35 cellular contexts compared by ENCODE assay signal in the genomic region with DNA sequence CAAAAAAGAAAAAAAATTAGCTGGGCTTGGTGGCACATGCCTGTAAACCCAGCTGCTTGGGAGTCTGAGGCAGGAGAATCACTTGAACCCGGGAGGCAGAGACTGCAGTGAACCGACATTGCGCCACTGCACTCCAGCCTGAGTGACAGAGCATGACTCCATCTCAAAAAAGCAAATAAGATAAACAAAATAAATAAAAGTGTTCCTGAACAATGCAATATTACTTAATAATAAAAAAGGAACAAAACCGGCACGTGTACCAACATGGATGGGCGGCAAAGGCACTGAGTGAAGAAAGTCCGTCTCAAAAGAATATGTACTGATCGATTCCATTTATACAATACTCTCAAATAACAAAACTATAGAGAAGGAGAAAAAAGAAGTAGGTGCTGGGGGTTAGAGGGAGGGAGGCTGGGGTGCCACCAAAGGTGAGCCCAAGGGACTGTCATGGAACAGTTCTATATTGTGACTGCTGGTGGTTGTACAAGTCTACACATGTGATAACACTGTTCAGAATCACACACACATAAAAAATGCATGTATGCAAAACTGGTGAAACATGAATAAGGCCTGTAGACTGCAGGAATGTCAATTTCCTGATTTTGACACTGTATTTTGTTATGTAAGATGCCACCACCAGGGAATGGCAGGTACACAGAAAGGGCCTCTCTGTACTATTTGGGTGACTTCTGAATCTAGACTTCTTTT. TPM values are rescaled to one million over a fixed set of nuclear protein-coding genes. Genes with fewer than 3 reads are reported as not detected.
"Had no signal": no experiment of that assay in that cellular context is flagged by ENCODE, and none has a peak within 500 bp of the region (broad histone marks: within the 10 kb centered on the region; RNA-seq: fewer than 3 reads in every experiment).

No MANE protein-coding gene starts in this region.

- DNase-seq: activated CD4-positive, alpha-beta T cell treated with anti-CD3 and anti-CD28 coated beads for 36 hours; activated CD4-positive, alpha-beta T cell treated with anti-CD3 and anti-CD28 coated beads, Interleukin-2, amount 10 ng/mL, durations not matched to agents 7 days and 5 days; activated CD4-positive, alpha-beta T cell treated with anti-CD3 and anti-CD28 coated beads, Interleukin-2, amount 50 U/mL, for 48 hours; activated CD8-positive, alpha-beta T cell treated with anti-CD3 and anti-CD28 coated beads, Interleukin-2, amount 10 ng/mL, durations not matched to agents 7 days and 5 days; activated gamma-delta T cell; activated naive CD4-positive, alpha-beta T cell treated with Interleukin-2 at 50 U/mL for 16 hours; activated naive CD8-positive, alpha-beta T cell treated with anti-CD3 and anti-CD28 coated beads, Interleukin-2, amount 10 ng/mL, durations not matched to agents 7 days and 5 days; activated T-cell treated with anti-CD3 and anti-CD28 coated beads, Interleukin-2, amount 50 U/mL, for 24 hours; amygdala; caudate nucleus; NCI-H1092 treated with DMSO at 0.1 percent for 48 hours; NCI-H1417; NCI-H146; NCI-H187; NCI-H2029 treated with DMSO at 0.1 percent for 48 hours; NCI-H2107; NCI-H2171; NCI-H510A; NCI-H748 treated with DMSO at 0.1 percent for 48 hours; NK-92 treated with Interleukin-12 subunit alpha and Interleukin-12 subunit beta, amount 100 ng/mL, for 24 hours; PC-3; Peyer's patch; RPMI8226; SHP77 treated with DMSO at 0.1 percent for 48 hours; SK-N-SH had no signal

- H3K27me3 Mint-ChIP-seq: activated CD4-positive, alpha-beta T cell treated with anti-CD3 and anti-CD28 coated beads, Interleukin-2, amount 10 ng/mL, durations not matched to agents 7 days and 5 days; activated naive CD4-positive, alpha-beta T cell treated with anti-CD3 and anti-CD28 coated beads, Interleukin-2, amount 50 U/mL, for 24 hours; activated naive CD8-positive, alpha-beta T cell treated with anti-CD3 and anti-CD28 coated beads, Interleukin-2, amount 10 ng/mL, durations not matched to agents 7 days and 5 days had no signal

- ATAC-seq: activated CD4-positive, alpha-beta T cell treated with anti-CD3 and anti-CD28 coated beads for 36 hours; activated CD4-positive, CD25-positive, alpha-beta regulatory T cell treated with anti-CD3 and anti-CD28 coated beads, Interleukin-2, amount 50 U/mL, for 24 hours; activated CD8-positive, alpha-beta T cell treated with anti-CD3 and anti-CD28 coated beads, Interleukin-2, amount 10 ng/mL, durations not matched to agents 7 days and 5 days; PC-3; WTC11 had no signal

- H3K4me3 Mint-ChIP-seq: activated CD4-positive, alpha-beta T cell treated with anti-CD3 and anti-CD28 coated beads for 36 hours; activated CD4-positive, alpha-beta T cell treated with anti-CD3 and anti-CD28 coated beads, Interleukin-2, amount 10 ng/mL, durations not matched to agents 7 days and 5 days; activated CD8-positive, alpha-beta T cell treated with anti-CD3 and anti-CD28 coated beads, Interleukin-2, amount 10 ng/mL, durations not matched to agents 7 days and 5 days; activated naive CD4-positive, alpha-beta T cell treated with anti-CD3 and anti-CD28 coated beads, Interleukin-2, amount 50 U/mL, for 24 hours; activated naive CD8-positive, alpha-beta T cell treated with anti-CD3 and anti-CD28 coated beads, Interleukin-2, amount 10 ng/mL, durations not matched to agents 7 days and 5 days; activated T-cell treated with anti-CD3 and anti-CD28 coated beads, Interleukin-2, amount 50 U/mL, for 24 hours; T-helper 1 cell treated with Interleukin-12 subunit alpha and Interleukin-12 subunit beta and Interleukin-4 antibody, amounts not matched to agents 30 μg/mL and 1 μg/mL, for 36 hours; T-helper 2 cell treated with Interferon-gamma antibody and Interleukin-4, amounts not matched to agents 5 μg/mL and 100 μg/mL, for 36 hours; WTC11 had no signal

- H3K4me1 Mint-ChIP-seq: activated CD4-positive, alpha-beta T cell treated with anti-CD3 and anti-CD28 coated beads, Interleukin-2, amount 10 ng/mL, durations not matched to agents 7 days and 5 days; activated naive CD4-positive, alpha-beta T cell treated with anti-CD3 and anti-CD28 coated beads, Interleukin-2, amount 50 U/mL, for 24 hours; activated naive CD8-positive, alpha-beta T cell treated with anti-CD3 and anti-CD28 coated beads, Interleukin-2, amount 10 ng/mL, durations not matched to agents 7 days and 5 days had no signal

- H3K4me1 ChIP-seq: ascending aorta, breast epithelium had no signal

- H3K36me3 ChIP-seq: ascending aorta, breast epithelium, Peyer's patch had no signal

- H3K27ac ChIP-seq: ascending aorta, breast epithelium, KMS-11, Peyer's patch, SJSA1 had no signal

- H3K9me3 ChIP-seq: ascending aorta, breast epithelium, Peyer's patch, SJSA1, SK-N-SH had no signal

- H3K27me3 ChIP-seq: ascending aorta, breast epithelium, Peyer's patch, SJSA1 had no signal

- H3K36me3 Mint-ChIP-seq: activated naive CD4-positive, alpha-beta T cell treated with anti-CD3 and anti-CD28 coated beads, Interleukin-2, amount 50 U/mL, for 24 hours; activated naive CD8-positive, alpha-beta T cell treated with anti-CD3 and anti-CD28 coated beads, Interleukin-2, amount 10 ng/mL, durations not matched to agents 7 days and 5 days; WTC11 had no signal

- H3K27ac Mint-ChIP-seq: activated CD4-positive, alpha-beta T cell treated with anti-CD3 and anti-CD28 coated beads for 36 hours; activated CD4-positive, alpha-beta T cell treated with anti-CD3 and anti-CD28 coated beads, Interleukin-2, amount 10 ng/mL, durations not matched to agents 7 days and 5 days; activated CD8-positive, alpha-beta T cell treated with anti-CD3 and anti-CD28 coated beads, Interleukin-2, amount 10 ng/mL, durations not matched to agents 7 days and 5 days; activated naive CD4-positive, alpha-beta T cell treated with anti-CD3 and anti-CD28 coated beads, Interleukin-2, amount 50 U/mL, for 24 hours; activated naive CD8-positive, alpha-beta T cell treated with anti-CD3 and anti-CD28 coated beads, Interleukin-2, amount 10 ng/mL, durations not matched to agents 7 days and 5 days; activated T-cell treated with anti-CD3 and anti-CD28 coated beads, Interleukin-2, amount 50 U/mL, for 24 hours; activated T-helper 2 cell treated with anti-CD3 and anti-CD28 coated beads, Interferon-gamma antibody, Interleukin-2, Interleukin-4, amounts not matched to agents 10 μg/mL and 5 μg/mL and 100 μg/mL, durations not matched to agents 14 hours and 24 hours and 36 hours; T-helper 1 cell treated with Interleukin-12 subunit alpha and Interleukin-12 subunit beta and Interleukin-4 antibody, amounts not matched to agents 30 μg/mL and 1 μg/mL, for 36 hours; T-helper 2 cell treated with Interferon-gamma antibody and Interleukin-4, amounts not matched to agents 5 μg/mL and 100 μg/mL, for 36 hours had no signal

- H3K4me3 ChIP-seq: ascending aorta, breast epithelium, Peyer's patch, SJSA1 had no signal

- H3K9me3 Mint-ChIP-seq: activated CD4-positive, alpha-beta T cell treated with anti-CD3 and anti-CD28 coated beads, Interleukin-2, amount 10 ng/mL, durations not matched to agents 7 days and 5 days; activated naive CD4-positive, alpha-beta T cell treated with anti-CD3 and anti-CD28 coated beads, Interleukin-2, amount 50 U/mL, for 24 hours; activated naive CD8-positive, alpha-beta T cell treated with anti-CD3 and anti-CD28 coated beads, Interleukin-2, amount 10 ng/mL, durations not matched to agents 7 days and 5 days; activated T-cell treated with anti-CD3 and anti-CD28 coated beads, Interleukin-2, amount 50 U/mL, for 24 hours; activated T-helper 2 cell treated with anti-CD3 and anti-CD28 coated beads, Interferon-gamma antibody, Interleukin-2, Interleukin-4, amounts not matched to agents 10 μg/mL and 5 μg/mL and 100 μg/mL, durations not matched to agents 14 hours and 24 hours and 36 hours; T-helper 1 cell treated with Interleukin-12 subunit alpha and Interleukin-12 subunit beta and Interleukin-4 antibody, amounts not matched to agents 30 μg/mL and 1 μg/mL, for 36 hours; T-helper 2 cell treated with Interferon-gamma antibody and Interleukin-4, amounts not matched to agents 5 μg/mL and 100 μg/mL, for 36 hours; WTC11 had no signal

RNA-seq across cellular contexts. Expression of gene MYO10, which starts 15.8 kb away (rescaled TPM):
- total RNA-seq: activated CD8-positive, alpha-beta T cell treated with anti-CD3 and anti-CD28 coated beads, Interleukin-2, amount 10 ng/mL, durations not matched to agents 7 days and 5 days; activated naive CD8-positive, alpha-beta T cell treated with anti-CD3 and anti-CD28 coated beads, Interleukin-2, amount 10 ng/mL, durations not matched to agents 7 days and 5 days had no signal
